Comparison of ENCODE assay signal across 11 cellular contexts in the genomic region with DNA sequence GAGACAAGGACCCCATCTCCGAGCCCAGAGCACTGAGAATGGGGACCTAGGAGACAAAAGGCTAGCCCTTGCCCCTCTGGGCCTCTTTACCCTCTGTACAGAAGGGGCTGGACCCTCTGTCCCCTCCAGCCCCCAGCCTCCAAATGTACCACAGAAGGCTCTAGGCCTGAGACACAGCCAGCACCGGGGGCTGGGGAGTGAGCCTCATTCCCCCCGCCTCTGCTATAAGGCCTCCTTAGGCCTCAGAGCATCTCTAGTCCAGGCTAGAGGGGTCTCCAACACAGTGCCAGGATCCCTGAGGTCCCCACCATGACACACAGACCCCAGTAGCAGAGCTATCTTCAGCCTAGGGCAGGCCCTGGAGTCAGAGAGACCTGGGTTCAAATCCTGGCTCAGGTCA. TPM values are rescaled to one million over a fixed set of nuclear protein-coding genes. Genes with fewer than 3 reads are reported as not detected.
DNase-seq lines count a peak whose midpoint lies in the region; ATAC-seq, FAIRE-seq and TF ChIP-seq lines count a peak whose summit lies in the region.
"Had no signal": no experiment of that assay in that cellular context is flagged by ENCODE, and none has a peak within 500 bp of the region (broad histone marks: within the 10 kb centered on the region; RNA-seq: fewer than 3 reads in every experiment).

No MANE protein-coding gene starts in this region.

- H4K91ac ChIP-seq in H1 (replicated peaks; ENCODE audit: insufficient read length, low read length) (no peak overlapping the region), neuronal stem cell (ENCODE audit: low read depth, low read length, poor library complexity) (no peak overlapping the region)

- H3K14ac ChIP-seq in H1 (ENCODE audit: insufficient read length) (no peak overlapping the region), neuronal stem cell (ENCODE audit: low read length) (no peak overlapping the region)

- peak overlapping the region; percentile 97 for H3K27ac ChIP-seq in BLaER1
- H3K27ac ChIP-seq in H1 (ENCODE audit: low read depth, low read length) = no peak overlapping the region
- no peak overlapping the region for H3K27ac ChIP-seq in neuronal stem cell (replicated peaks; ENCODE audit: low read length)

- CTCF ChIA-PET in H1 (lab: Charles Lee; ENCODE audit: partially characterized antibody) = interaction anchor here (0.9 to 13.3 kb wide), 10 partner anchors 12 to 139 kb away, joined by 3 to 207 read pairs (median 5); a partner anchor contains a TSS

- H3K9ac ChIP-seq in BLaER1 (peak overlapping the region; percentile 88), H1 (replicated peaks in 1 of 4; ENCODE audit: extremely low read depth in 1 of 4, low read depth in 3 of 4, low read length in 3 of 4) (no peak overlapping the region; a peak in 1 of 7 replicates), neuronal stem cell (ENCODE audit: low read depth, low read length, poor library complexity) (no peak overlapping the region)

- no peak overlapping the region for H4K8ac ChIP-seq in H1 (ENCODE audit: extremely low read depth, insufficient read depth, low read length)
- no peak overlapping the region for H4K8ac ChIP-seq in neuronal stem cell (ENCODE audit: low read depth, low read length)

- H3K4me3 ChIP-seq in BLaER1 = peak overlapping the region; percentile 81
- peak overlapping the region; percentile 60 for H3K4me3 ChIP-seq in NB4 (ENCODE audit: low read depth, low read length)
- H3K4me3 ChIP-seq in H1 (ENCODE audit: extremely low read depth in 1 of 4, insufficient read depth in 2 of 4, low read depth in 3 of 4, low read length in 4 of 4) = no peak overlapping the region
- no peak overlapping the region for H3K4me3 ChIP-seq in neuronal stem cell (ENCODE audit: low read length in 2 of 2)
- no peak overlapping the region for H3K4me3 ChIP-seq in MG63

- H4K20me1 ChIP-seq in BLaER1 (peaks cover 15% of the 10 kb centered on the region), H1 (replicated peaks in 1 of 2; ENCODE audit: control insufficient read depth in 1 of 2, insufficient read depth in 2 of 2, low read length in 2 of 2) (peaks cover 3 to 7% of the 10 kb centered on the region in 2 experiments)

- H3K23ac ChIP-seq in H1 (ENCODE audit: insufficient read length) (no peak overlapping the region), neuronal stem cell (ENCODE audit: low read depth, low read length, poor library complexity) (no peak overlapping the region)

- TF ChIP-seq CTCF in NB4 (IDR thresholded peaks at IDR 0.05; ENCODE audit: low read depth, low read length) (no peak), H1 (IDR thresholded peaks at IDR 0.05; ENCODE audit: control extremely low read depth in 1 of 3, insufficient read depth in 1 of 3, low read depth in 1 of 3, low read length in 3 of 3) (no peak)

- DNase-seq in NB4 (ENCODE audit: low read depth) (no peak), H1 (ENCODE audit: low read depth in 1 of 2, low spot score in 2 of 2) (no peak), neuronal stem cell (ENCODE audit: low spot score) (no peak), MG63 (no peak)
- DNase-seq: DMS53, NCI-H69 had no signal

- no peak overlapping the region for H4K5ac ChIP-seq in H1 (ENCODE audit: insufficient read length, low read depth, low read length)

- H3K79me1 ChIP-seq in H1 (ENCODE audit: low read depth, low read length) (no peaks in the 10 kb centered on the region; the same call in 1 of the 2 replicates), neuronal stem cell (ENCODE audit: low read depth, low read length) (peaks cover 3% of the 10 kb centered on the region)

- no peak for FAIRE-seq in H1 (lab: Jason Lieb, UNC)

- H3K27me3 ChIP-seq in BLaER1 (no peaks in the 10 kb centered on the region), H1 (replicated peaks in 1 of 4; ENCODE audit: control insufficient read depth in 3 of 4, extremely low read depth in 1 of 4, insufficient read depth in 3 of 4, low read length in 3 of 4) (peaks cover 0 to 5% (median 2%) of the 10 kb centered on the region in 4 experiments; a peak in 3 of 7 replicates), neuronal stem cell (ENCODE audit: control insufficient read depth in 3 of 3, insufficient read depth in 3 of 3, low read depth in 1 of 3, low read length in 3 of 3) (no peaks in the 10 kb centered on the region), MG63 (no peaks in the 10 kb centered on the region)

- no peak overlapping the region for H2AFZ ChIP-seq in H1 (ENCODE audit: low read length)
- no peak overlapping the region for H2AFZ ChIP-seq in neuronal stem cell (ENCODE audit: low read length)

- no peak for TF ChIP-seq RAD21 in H1 (IDR thresholded peaks at IDR 0.05 in 1 of 2, conservative IDR thresholded peaks at IDR 0.05 in 1 of 2; ENCODE audit: low read depth in 2 of 2, low read length in 2 of 2)

- H3K23me2 ChIP-seq in H1 (ENCODE audit: low read depth, low read length) = peaks cover 11% of the 10 kb centered on the region

- 94% methylated on average over 3 of the region's 3 CpGs; no CpG with 5 or more reads in 1 of the 2 experiments for WGBS in H1 (ENCODE audit: extremely low coverage in 1 of 2, insufficient coverage in 1 of 2, insufficient read length in 1 of 2, insufficient replicate concordance in 2 of 2, low coverage in 1 of 2, low lambda C conversion rate in 2 of 2, missing lambda C conversion rate in 1 of 2), 2 experiments
- no CpG with 5 or more reads among the region's 3 CpGs for WGBS in neuronal stem cell (ENCODE audit: extremely low coverage in 2 of 2, insufficient read length in 2 of 2, insufficient replicate concordance in 1 of 2), 2 donors

- peaks cover 77% of the 10 kb centered on the region for H3K4me1 ChIP-seq in BLaER1
- H3K4me1 ChIP-seq in H1 (replicated peaks in 1 of 4; ENCODE audit: control insufficient read depth in 3 of 4, insufficient read depth in 4 of 4, low read length in 3 of 4) = peaks cover 0 to 26% (median 17%) of the 10 kb centered on the region in 4 experiments; a peak in 6 of 7 replicates
- peaks cover 5 to 26% of the 10 kb centered on the region in 2 donors for H3K4me1 ChIP-seq in neuronal stem cell (ENCODE audit: control insufficient read depth in 2 of 2, insufficient read depth in 1 of 2, low read depth in 1 of 2, low read length in 2 of 2)

- H3K36me3 ChIP-seq in BLaER1 = peaks cover 38% of the 10 kb centered on the region
- H3K36me3 ChIP-seq in H1 (ENCODE audit: control insufficient read depth in 2 of 4, insufficient read depth in 4 of 4, low read length in 3 of 4) = no peaks in the 10 kb centered on the region
- H3K36me3 ChIP-seq in neuronal stem cell (replicated peaks in 1 of 2; ENCODE audit: control insufficient read depth in 2 of 2, insufficient read depth in 2 of 2, low read length in 2 of 2) = peaks cover 11 to 27% of the 10 kb centered on the region in 2 donors
- H3K36me3 ChIP-seq in MG63 = peaks cover 60% of the 10 kb centered on the region

- H2AK5ac ChIP-seq in H1 (ENCODE audit: low read depth, low read length) = no peak overlapping the region; the same call in none of the 2 replicates
- H2AK5ac ChIP-seq in neuronal stem cell (ENCODE audit: low read depth, low read length) = peak overlapping the region; percentile 85

- TF ChIP-seq POLR2A in NB4 (IDR thresholded peaks at IDR 0.05; ENCODE audit: extremely low read depth, insufficient read length) (no peak), H1 (IDR thresholded peaks at IDR 0.05; ENCODE audit: control extremely low read depth in 1 of 2, low read depth in 2 of 2, low read length in 2 of 2) (no peak)

- H3K18ac ChIP-seq in H1 (ENCODE audit: extremely low read depth, low read length) (0 out of 2 replicates have a peak overlapping the region, but pooled peaks have one; percentile 7), neuronal stem cell (ENCODE audit: low read length) (peak overlapping the region; percentile 96)

- H3K79me2 ChIP-seq in H1 (ENCODE audit: control insufficient read depth in 1 of 2, insufficient read depth in 2 of 2, low read length in 2 of 2) = peaks cover 0 to 9% of the 10 kb centered on the region in 2 experiments; a peak in 1 of 4 replicates

- no peak overlapping the region for H3K4ac ChIP-seq in H1 (replicated peaks; ENCODE audit: insufficient read length, low read depth, low read length)
- H3K4ac ChIP-seq in neuronal stem cell (ENCODE audit: low read length) = no peak overlapping the region

- H3K9me3 ChIP-seq in BLaER1 (no peaks in the 10 kb centered on the region), H1 (ENCODE audit: insufficient read depth in 2 of 2, low read depth in 1 of 2, low read length in 1 of 2) (no peaks in the 10 kb centered on the region), neuronal stem cell (replicated peaks in 1 of 2; ENCODE audit: control insufficient read depth in 2 of 2, insufficient read depth in 1 of 2, low read depth in 1 of 2, low read length in 2 of 2) (no peaks in the 10 kb centered on the region), MG63 (no peaks in the 10 kb centered on the region)

- H3K4me2 ChIP-seq in BLaER1 = peak overlapping the region; percentile 100
- peak overlapping the region in 1 of 2 experiments; percentile 96; a peak in 2 of 4 replicates for H3K4me2 ChIP-seq in H1 (ENCODE audit: insufficient read depth in 1 of 2, low read depth in 2 of 2, low read length in 2 of 2)
- no peak overlapping the region for H3K4me2 ChIP-seq in neuronal stem cell (ENCODE audit: insufficient read depth, low read length, poor library complexity, severe bottlenecking)

- no peak for TF ChIP-seq EP300 in H1 (IDR thresholded peaks at IDR 0.05; ENCODE audit: borderline replicate concordance in 1 of 2, low read depth in 2 of 2, low read length in 2 of 2)

- H2BK15ac ChIP-seq in H1 (ENCODE audit: low read length) = peak overlapping the region; percentile 19; the same call in 1 of the 2 replicates
- H2BK15ac ChIP-seq in neuronal stem cell (ENCODE audit: low read length) = peak overlapping the region; percentile 68

- no peak overlapping the region for H3K56ac ChIP-seq in H1 (replicated peaks; ENCODE audit: insufficient read length, low read depth, low read length)

- H2BK5ac ChIP-seq in H1 (ENCODE audit: low read depth, low read length) (peak overlapping the region; percentile 95; the same call in 1 of the 2 replicates), neuronal stem cell (ENCODE audit: low read length) (peak overlapping the region; percentile 55)

- ATAC-seq in HG03460 (IDR thresholded peaks at IDR 0.05; ENCODE audit: unreplicated experiment) (no peak), GM18861 (IDR thresholded peaks at IDR 0.05; ENCODE audit: unreplicated experiment) (no peak), HG03442 (IDR thresholded peaks at IDR 0.05; ENCODE audit: unreplicated experiment) (no peak)

- H2BK12ac ChIP-seq in H1 (ENCODE audit: low read depth, low read length) (no peak overlapping the region), neuronal stem cell (ENCODE audit: low read length) (no peak overlapping the region)

- H2BK120ac ChIP-seq in H1 (replicated peaks; ENCODE audit: low read depth, low read length) (no peak overlapping the region), neuronal stem cell (ENCODE audit: low read depth, low read length) (peak overlapping the region; percentile 33)

- POLR2A ChIA-PET in H1 (lab: Charles Lee; ENCODE audit: partially characterized antibody) = interaction anchor here (1.2 to 12.2 kb wide), 9 partner anchors 10 to 138 kb away, joined by 3 to 220 read pairs (median 16); a partner anchor contains a TSS

- H2BK20ac ChIP-seq in H1 (ENCODE audit: low read length) = 0 out of 2 replicates have a peak overlapping the region, but pooled peaks have one; percentile 64

RNA-seq across cellular contexts. Expression of a gene that starts 4.8 kb away (rescaled TPM):
- 20.8 and 26.5 TPM in 2 replicates for total RNA-seq in H1 (2021; fragmentation: NEBNext Ultra II Directional; extraction: Animal tissue kit (Norgen Biotek cat#: 25700))
- 12.3 and 27.6 TPM in 2 replicates for polyA plus RNA-seq in H1 (2011; rRNA removed)
- 9.2 TPM for polyA plus RNA-seq in H1 (2011; cell fraction: cytosol; rRNA removed)
- 31.0 TPM for polyA plus RNA-seq in H1 (2011; cell fraction: nucleus; rRNA removed)
- 6.7 to 15.9 TPM (median 13.8 TPM) in 4 replicates for polyA plus RNA-seq in H1 (2012, experiment 1 of 2)
- polyA plus RNA-seq in H1 (2012, experiment 2 of 2) = 8.5 TPM
- polyA plus RNA-seq in H1 (2013, experiment 1 of 2) = 17.8 TPM
- 16.7 TPM for polyA plus RNA-seq in H1 (2013, experiment 2 of 2)
- 4.6 and 9.1 TPM in 2 replicates for polyA minus RNA-seq in H1 (2011; rRNA and poly(A)+ RNA removed)
- polyA minus RNA-seq in H1 (2011; cell fraction: cytosol; rRNA and poly(A)+ RNA removed) = 13.0 TPM
- 10.4 TPM for polyA minus RNA-seq in H1 (2011; cell fraction: nucleus; rRNA and poly(A)+ RNA removed)
- 25.4 TPM for polyA plus RNA-seq in neuronal stem cell (2013, experiment 1 of 2)
- 25.4 TPM for polyA plus RNA-seq in neuronal stem cell (2013, experiment 2 of 2)
- total RNA-seq in MG63 (2014; rRNA removed; shearing (Covaris generic); ENCODE audit: low replicate concordance) = 26.0 and 37.7 TPM in 2 replicates

RNA-seq across cellular contexts. Expression of a gene that starts 21.4 kb away (rescaled TPM):
- 21.8 and 22.7 TPM in 2 replicates for total RNA-seq in H1 (2021; fragmentation: NEBNext Ultra II Directional; extraction: Animal tissue kit (Norgen Biotek cat#: 25700))
- 40.0 and 57.2 TPM in 2 replicates for polyA plus RNA-seq in H1 (2011; rRNA removed)
- 33.4 TPM for polyA plus RNA-seq in H1 (2011; cell fraction: cytosol; rRNA removed)
- polyA plus RNA-seq in H1 (2011; cell fraction: nucleus; rRNA removed) = 32.8 TPM
- 9.6 to 22.1 TPM (median 16.4 TPM) in 4 replicates for polyA plus RNA-seq in H1 (2012, experiment 1 of 2)
- 28.2 TPM for polyA plus RNA-seq in H1 (2012, experiment 2 of 2)
- 50.7 TPM for polyA plus RNA-seq in H1 (2013, experiment 1 of 2)
- 50.7 TPM for polyA plus RNA-seq in H1 (2013, experiment 2 of 2)
- 5.5 and 5.7 TPM in 2 replicates for polyA minus RNA-seq in H1 (2011; rRNA and poly(A)+ RNA removed)
- 10.1 TPM for polyA minus RNA-seq in H1 (2011; cell fraction: cytosol; rRNA and poly(A)+ RNA removed)
- polyA minus RNA-seq in H1 (2011; cell fraction: nucleus; rRNA and poly(A)+ RNA removed) = 13.7 TPM
- polyA plus RNA-seq in neuronal stem cell (2013, experiment 1 of 2) = 44.6 TPM
- 40.6 TPM for polyA plus RNA-seq in neuronal stem cell (2013, experiment 2 of 2)
- 72.5 and 98.8 TPM in 2 replicates for total RNA-seq in MG63 (2014; rRNA removed; shearing (Covaris generic); ENCODE audit: low replicate concordance)

RNA-seq across cellular contexts. Expression of a gene that starts 36.8 kb away (rescaled TPM):
- total RNA-seq in H1 (2021; fragmentation: NEBNext Ultra II Directional; extraction: Animal tissue kit (Norgen Biotek cat#: 25700)) = 6.0 and 6.4 TPM in 2 replicates
- 5.4 and 9.1 TPM in 2 replicates for polyA plus RNA-seq in H1 (2011; rRNA removed)
- 5.6 TPM for polyA plus RNA-seq in H1 (2011; cell fraction: cytosol; rRNA removed)
- polyA plus RNA-seq in H1 (2011; cell fraction: nucleus; rRNA removed) = 14.0 TPM
- polyA plus RNA-seq in H1 (2012, experiment 1 of 2) = 3.6 to 6.3 TPM (median 5.3 TPM) in 4 replicates
- 5.1 TPM for polyA plus RNA-seq in H1 (2012, experiment 2 of 2)
- polyA plus RNA-seq in H1 (2013, experiment 1 of 2) = 3.9 TPM
- 4.0 TPM for polyA plus RNA-seq in H1 (2013, experiment 2 of 2)
- 2.5 and 2.9 TPM in 2 replicates for polyA minus RNA-seq in H1 (2011; rRNA and poly(A)+ RNA removed)
- polyA minus RNA-seq in H1 (2011; cell fraction: cytosol; rRNA and poly(A)+ RNA removed) = 3.7 TPM
- polyA minus RNA-seq in H1 (2011; cell fraction: nucleus; rRNA and poly(A)+ RNA removed) = 6.2 TPM
- 4.8 TPM for polyA plus RNA-seq in neuronal stem cell (2013, experiment 1 of 2)
- 4.6 TPM for polyA plus RNA-seq in neuronal stem cell (2013, experiment 2 of 2)
- not detected in 2 replicates for total RNA-seq in MG63 (2014; rRNA removed; shearing (Covaris generic); ENCODE audit: low replicate concordance)

RNA-seq across cellular contexts. Expression of a gene that starts 54.4 kb away (rescaled TPM):
- total RNA-seq in H1 (2021; fragmentation: NEBNext Ultra II Directional; extraction: Animal tissue kit (Norgen Biotek cat#: 25700)) = 25.9 and 26.8 TPM in 2 replicates
- polyA plus RNA-seq in H1 (2011; rRNA removed) = 18.1 and 19.3 TPM in 2 replicates
- 19.3 TPM for polyA plus RNA-seq in H1 (2011; cell fraction: cytosol; rRNA removed)
- polyA plus RNA-seq in H1 (2011; cell fraction: nucleus; rRNA removed) = 42.9 TPM
- polyA plus RNA-seq in H1 (2012, experiment 1 of 2) = 18.5 to 22.5 TPM (median 22.0 TPM) in 4 replicates
- 20.1 TPM for polyA plus RNA-seq in H1 (2012, experiment 2 of 2)
- 40.7 TPM for polyA plus RNA-seq in H1 (2013, experiment 1 of 2)
- 41.4 TPM for polyA plus RNA-seq in H1 (2013, experiment 2 of 2)
- polyA minus RNA-seq in H1 (2011; rRNA and poly(A)+ RNA removed) = 10.6 and 14.8 TPM in 2 replicates
- polyA minus RNA-seq in H1 (2011; cell fraction: cytosol; rRNA and poly(A)+ RNA removed) = 9.8 TPM
- polyA minus RNA-seq in H1 (2011; cell fraction: nucleus; rRNA and poly(A)+ RNA removed) = 12.2 TPM
- polyA plus RNA-seq in neuronal stem cell (2013, experiment 1 of 2) = 12.3 TPM
- polyA plus RNA-seq in neuronal stem cell (2013, experiment 2 of 2) = 11.3 TPM
- not detected in 2 replicates for total RNA-seq in MG63 (2014; rRNA removed; shearing (Covaris generic); ENCODE audit: low replicate concordance)
- total RNA-seq: occipital lobe had no signal

Comparison
In these comparisons a context has a peak if more than half of its experiments do, and no peak if none do; other contexts are left out.
1. H3K4me3 ChIP-seq: peak in BLaER1 (single experiment) and NB4 (single experiment); none in H1 (0 of 4), neuronal stem cell (0 of 2) and MG63 (single experiment).